18 cellular contexts compared by ENCODE assay signal in the genomic region with DNA sequence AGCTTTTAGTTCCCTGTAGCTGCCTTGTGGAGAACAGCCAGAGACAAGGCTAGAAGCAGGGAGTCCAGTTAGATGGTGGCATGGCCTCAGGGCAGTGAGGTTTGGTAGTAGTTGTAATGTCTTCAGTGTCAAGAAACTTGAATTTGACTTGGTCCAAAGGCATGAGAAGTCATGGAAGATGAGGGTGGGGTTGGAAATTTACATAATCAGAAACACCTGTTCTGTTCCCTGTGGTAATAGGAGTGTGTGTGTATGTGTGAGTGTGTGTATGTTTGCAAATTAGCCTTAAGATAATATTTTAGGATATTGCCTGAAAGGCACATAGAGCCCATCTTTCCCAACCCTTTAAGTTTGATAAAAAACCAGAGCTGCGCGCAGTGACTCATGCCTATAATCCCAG. TPM values are rescaled to one million over a fixed set of nuclear protein-coding genes. Genes with fewer than 3 reads are reported as not detected.
"Had no signal": no experiment of that assay in that cellular context is flagged by ENCODE, and none has a peak within 500 bp of the region (broad histone marks: within the 10 kb centered on the region; RNA-seq: fewer than 3 reads in every experiment).

No MANE protein-coding gene starts in this region.

- H3K4me3 Mint-ChIP-seq: activated CD4-positive, alpha-beta memory T cell treated with anti-CD3 and anti-CD28 coated beads for 36 hours; activated naive CD8-positive, alpha-beta T cell; activated T-cell treated with anti-CD3 and anti-CD28 coated beads, Interleukin-2, amount 50 U/mL, for 4 hours; natural killer cell treated with Interleukin-12 subunit alpha and Interleukin-12 subunit beta and Interleukin-15 and Interleukin-18, amount 100 ng/mL, for 72 hours; stimulated activated effector memory CD8-positive, alpha-beta T cell treated with anti-CD3 and anti-CD28 coated beads, Interleukin-12 subunit alpha, Interleukin-12 subunit beta, amount 100 ng/mL, for 72 hours had no signal

- H3K9me3 ChIP-seq: heart left ventricle, mucosa of descending colon, thyroid gland had no signal

- H3K27me3 Mint-ChIP-seq: activated naive CD8-positive, alpha-beta T cell had no signal

- H3K4me1 Mint-ChIP-seq: stimulated activated effector memory CD8-positive, alpha-beta T cell treated with anti-CD3 and anti-CD28 coated beads, Interleukin-12 subunit alpha, Interleukin-12 subunit beta, amount 100 ng/mL, for 72 hours had no signal

- H3K4me1 ChIP-seq: thyroid gland had no signal

- DNase-seq: activated CD4-positive, alpha-beta memory T cell treated with anti-CD3 and anti-CD28 coated beads for 36 hours; activated gamma-delta T cell; activated T-cell treated with anti-CD3 and anti-CD28 coated beads, Interleukin-2, amount 50 U/mL, for 4 hours; effector CD4-positive, alpha-beta T cell; heart left ventricle; nucleus accumbens; right cardiac atrium; T-helper 9 cell; thyroid gland had no signal

- H3K36me3 ChIP-seq: cardiac muscle cell, heart left ventricle, thyroid gland had no signal

- FAIRE-seq: endothelial cell of umbilical vein had no signal

- H3K36me3 Mint-ChIP-seq: activated CD4-positive, alpha-beta memory T cell treated with anti-CD3 and anti-CD28 coated beads for 36 hours; activated naive CD8-positive, alpha-beta T cell; natural killer cell treated with Interleukin-12 subunit alpha and Interleukin-12 subunit beta and Interleukin-15 and Interleukin-18, amount 100 ng/mL, for 72 hours; stimulated activated effector memory CD8-positive, alpha-beta T cell treated with anti-CD3 and anti-CD28 coated beads, Interleukin-12 subunit alpha, Interleukin-12 subunit beta, amount 100 ng/mL, for 72 hours had no signal

- H3K27ac Mint-ChIP-seq: activated CD4-positive, alpha-beta memory T cell treated with anti-CD3 and anti-CD28 coated beads for 36 hours; activated naive CD8-positive, alpha-beta T cell; natural killer cell treated with Interleukin-12 subunit alpha and Interleukin-12 subunit beta and Interleukin-15 and Interleukin-18, amount 100 ng/mL, for 72 hours; stimulated activated effector memory CD8-positive, alpha-beta T cell treated with anti-CD3 and anti-CD28 coated beads, Interleukin-12 subunit alpha, Interleukin-12 subunit beta, amount 100 ng/mL, for 72 hours had no signal

- H3K9me3 Mint-ChIP-seq: activated CD4-positive, alpha-beta memory T cell treated with anti-CD3 and anti-CD28 coated beads for 36 hours; activated T-cell treated with anti-CD3 and anti-CD28 coated beads, Interleukin-2, amount 50 U/mL, for 4 hours; natural killer cell treated with Interleukin-12 subunit alpha and Interleukin-12 subunit beta and Interleukin-15 and Interleukin-18, amount 100 ng/mL, for 72 hours; stimulated activated effector memory CD8-positive, alpha-beta T cell treated with anti-CD3 and anti-CD28 coated beads, Interleukin-12 subunit alpha, Interleukin-12 subunit beta, amount 100 ng/mL, for 72 hours had no signal

- H3K4me3 ChIP-seq: cardiac muscle cell, heart left ventricle, mucosa of descending colon, smooth muscle cell, thyroid gland had no signal

- ATAC-seq: activated T-cell treated with anti-CD3 and anti-CD28 coated beads, Interleukin-2, amount 50 U/mL, for 4 hours; heart left ventricle; left lobe of liver; natural killer cell treated with Interleukin-12 subunit alpha and Interleukin-12 subunit beta and Interleukin-15 and Interleukin-18, amount 100 ng/mL, for 72 hours; right cardiac atrium had no signal

- H3K27ac ChIP-seq: cardiac muscle cell, heart left ventricle, thyroid gland had no signal

RNA-seq across cellular contexts. Expression of gene GCNT3, which starts 55.2 kb away (rescaled TPM):
- total RNA-seq: activated CD4-positive, alpha-beta memory T cell treated with anti-CD3 and anti-CD28 coated beads for 36 hours; cardiac muscle cell; endothelial cell of umbilical vein; natural killer cell treated with Interleukin-12 subunit alpha and Interleukin-12 subunit beta and Interleukin-15 and Interleukin-18, amount 100 ng/mL, for 72 hours; posterior vena cava; smooth muscle cell had no signal
- polyA plus RNA-seq: endothelial cell of umbilical vein, heart left ventricle, smooth muscle cell had no signal
